ENCODE assay signal across 21 cellular contexts in genomic region chr2:11075221-11075620, GRCh38.
DNase-seq lines count a peak whose midpoint lies in the region; ATAC-seq and TF ChIP-seq lines count a peak whose summit lies in the region.
"Had no signal": no experiment of that assay in that cellular context is flagged by ENCODE, and none has a peak within 500 bp of the region (broad histone marks: within the 10 kb centered on the region; RNA-seq: fewer than 3 reads in every experiment).

No MANE protein-coding gene starts in this region.

- WGBS in H9 (ENCODE audit: extremely low coverage, insufficient read length, low lambda C conversion rate) = no CpG with 5 or more reads among the region's 5 CpGs
- WGBS in IMR-90 (ENCODE audit: extremely low coverage in 2 of 2, insufficient read length in 1 of 2), 2 experiments = 83% methylated on average over 3 of the region's 5 CpGs; no CpG with 5 or more reads in 1 of the 2 experiments
- WGBS in esophagus muscularis mucosa = 92% methylated on average over 5 of the region's 5 CpGs
- WGBS in stomach, 5 donors = 86 to 92% (median 90%) methylated on average over 5 of the region's 5 CpGs

- no peak overlapping the region for H2AFZ ChIP-seq in H9 (ENCODE audit: low read length)
- peak overlapping the region; percentile 2 for H2AFZ ChIP-seq in IMR-90 (replicated peaks; ENCODE audit: low read length, poor library complexity)
- H2AFZ ChIP-seq in neural progenitor cell (replicated peaks) = no peak overlapping the region
- H2AFZ ChIP-seq: GM23248 had no signal

- H3K9me3 Mint-ChIP-seq in H9 = peaks cover 2 to 7% of the 10 kb centered on the region in 2 experiments; a peak in 3 of 5 replicates
- H3K9me3 Mint-ChIP-seq in neural progenitor cell = peaks cover 2% of the 10 kb centered on the region
- H3K9me3 Mint-ChIP-seq: HFFc6 had no signal

- 0 out of 2 replicates have a peak, but pooled peaks cover 3% of the 10 kb centered on the region for H3K4me1 ChIP-seq in H9 (ENCODE audit: insufficient read depth, low read length)
- H3K4me1 ChIP-seq in IMR-90 (ENCODE audit: control insufficient read depth, insufficient read depth, low read length) = peaks cover 12% of the 10 kb centered on the region
- no peaks in the 10 kb centered on the region for H3K4me1 ChIP-seq in esophagus muscularis mucosa
- no peaks in the 10 kb centered on the region for H3K4me1 ChIP-seq in neural progenitor cell
- H3K4me1 ChIP-seq in stomach = peaks cover 0 to 12% (median 0%) of the 10 kb centered on the region in 4 donors

- no peak overlapping the region for H3K27ac Mint-ChIP-seq in H9
- H3K27ac Mint-ChIP-seq in neural progenitor cell = peak overlapping the region; percentile 58
- H3K27ac Mint-ChIP-seq: HFFc6 had no signal

- H4K5ac ChIP-seq in H9 (ENCODE audit: insufficient read length, low read depth, low read length) (no peak overlapping the region), IMR-90 (ENCODE audit: low read depth, low read length) (peak overlapping the region; percentile 12; the same call in 1 of the 2 replicates)

- H3K23ac ChIP-seq in H9 (ENCODE audit: insufficient read length, low read depth, low read length) = no peak overlapping the region
- no peak overlapping the region for H3K23ac ChIP-seq in IMR-90 (ENCODE audit: low read depth, low read length)

- H2AK9ac ChIP-seq in IMR-90 (replicated peaks; ENCODE audit: low read depth, low read length, poor library complexity) = no peak overlapping the region

- H3K14ac ChIP-seq in H9 (ENCODE audit: insufficient read depth, low read length) (peak overlapping the region; percentile 68; the same call in 1 of the 2 replicates), IMR-90 (replicated peaks; ENCODE audit: low read depth, low read length) (peak overlapping the region; percentile 62; the same call in 1 of the 2 replicates)

- H3K4me3 ChIP-seq in IMR-90 (ENCODE audit: insufficient read depth, low read depth, low read length) (no peak overlapping the region), esophagus muscularis mucosa (no peak overlapping the region), neural progenitor cell (no peak overlapping the region), stomach (no peak overlapping the region)
- H3K4me3 ChIP-seq: GM12878, GM23248 had no signal

- H3K4me2 ChIP-seq in H9 (ENCODE audit: insufficient read depth, insufficient read length, low read length) (no peak overlapping the region), IMR-90 (ENCODE audit: low read depth, low read length) (no peak overlapping the region), neural progenitor cell (no peak overlapping the region)

- no peaks in the 10 kb centered on the region for H4K20me1 ChIP-seq in H9 (ENCODE audit: control insufficient read depth, insufficient read depth, insufficient read length)
- H4K20me1 ChIP-seq in IMR-90 (ENCODE audit: insufficient read depth, low read length) = no peaks in the 10 kb centered on the region
- no peaks in the 10 kb centered on the region for H4K20me1 ChIP-seq in neural progenitor cell (ENCODE audit: low read depth)

- H2AK5ac ChIP-seq in H9 (ENCODE audit: insufficient read length, low read length) (no peak overlapping the region), IMR-90 (ENCODE audit: low read depth, low read length) (peak overlapping the region; percentile 82; the same call in 1 of the 2 replicates)

- H3K36me3 Mint-ChIP-seq in H9 (ENCODE audit: insufficient read depth in 1 of 3, low read depth in 3 of 3) (no peaks in the 10 kb centered on the region), neural progenitor cell (no peaks in the 10 kb centered on the region)
- H3K36me3 Mint-ChIP-seq: CD4-positive, CD25-positive, alpha-beta regulatory T cell; CD8-positive, alpha-beta memory T cell had no signal

- no peak overlapping the region for H4K8ac ChIP-seq in H9 (replicated peaks; ENCODE audit: insufficient read length, low read depth, low read length)
- peak overlapping the region; percentile 33 to 36; a peak in 2 of 4 replicates for H4K8ac ChIP-seq in IMR-90 (ENCODE audit: low read depth in 2 of 2, low read length in 2 of 2)

- in situ Hi-C loops in IMR-90 (cut with MboI; ENCODE audit: low sequenced_read_pairs) = no loop called here

- CTCF ChIA-PET in IMR-90 (lab: Yijun Ruan, JAX) = interaction anchor here (0.6 kb wide), 1 partner anchor 101 kb away, joined by 5 read pairs; no protein-coding TSS in a partner anchor

- H3K27me3 Mint-ChIP-seq in H9 (ENCODE audit: low read depth) = no peaks in the 10 kb centered on the region; the same call in 1 of the 2 replicates
- H3K27me3 Mint-ChIP-seq in neural progenitor cell (ENCODE audit: insufficient read depth, low read depth) = peaks cover 7% of the 10 kb centered on the region

- no peak for TF ChIP-seq CTCF in H9 (conservative IDR thresholded peaks at IDR 0.05)
- TF ChIP-seq CTCF in IMR-90 (conservative IDR thresholded peaks at IDR 0.05; ENCODE audit: low read depth, low read length) = no peak
- TF ChIP-seq CTCF in esophagus muscularis mucosa (IDR thresholded peaks at IDR 0.05) = no peak
- TF ChIP-seq CTCF in neural progenitor cell (IDR thresholded peaks at IDR 0.05) = no peak
- no peak for TF ChIP-seq CTCF in stomach (IDR thresholded peaks at IDR 0.05)

- no TSS peak for BruUV-seq in IMR-90 (replicated peaks; lab: Mats Ljungman, UMichigan)

- H2BK120ac ChIP-seq in H9 (ENCODE audit: low read depth, low read length, poor library complexity, severe bottlenecking) (no peak overlapping the region), IMR-90 (ENCODE audit: low read depth, low read length) (peak overlapping the region; percentile 98)

- TF ChIP-seq EP300 in esophagus muscularis mucosa (IDR thresholded peaks at IDR 0.05) (no peak), stomach (IDR thresholded peaks at IDR 0.05) (no peak)

- H2BK20ac ChIP-seq in H9 (ENCODE audit: low read depth, low read length, poor library complexity, severe bottlenecking) (no peak overlapping the region), IMR-90 (ENCODE audit: low read depth, low read length) (peak overlapping the region; percentile 93)

- intact Hi-C loops in IMR-90 (cut with micrococcal nuclease) (no loop called here), esophagus muscularis mucosa (cut with DNase I) (no loop called here), stomach (cut with DNase I; ENCODE audit: low total_unique reads) (no loop called here)

- H3K9me1 ChIP-seq in IMR-90 (ENCODE audit: insufficient read depth, low read length) = peaks cover 18% of the 10 kb centered on the region

- H3K79me2 ChIP-seq in H9 (ENCODE audit: insufficient read depth, low read length) (no peaks in the 10 kb centered on the region), neural progenitor cell (ENCODE audit: low read depth) (no peaks in the 10 kb centered on the region)

- H3K4me1 Mint-ChIP-seq in H9 (peaks cover 26 to 28% of the 10 kb centered on the region in 2 experiments), neural progenitor cell (peaks cover 22% of the 10 kb centered on the region)

- TF ChIP-seq POLR2A in IMR-90 (IDR thresholded peaks at IDR 0.05; ENCODE audit: low read depth, low read length) (no peak), esophagus muscularis mucosa (IDR thresholded peaks at IDR 0.05; ENCODE audit: low read depth) (no peak), stomach (IDR thresholded peaks at IDR 0.05) (no peak)

- no peak for DNase-seq in H9
- no peak for DNase-seq in IMR-90
- peak; percentile 39 for DNase-seq in esophagus muscularis mucosa (ENCODE audit: extremely low spot score)
- no peak for DNase-seq in neural progenitor cell (ENCODE audit: low spot score)
- no peak for DNase-seq in stomach
- DNase-seq in NCI-H446 (lab: John Stamatoyannopoulos, UW) = no peak
- DNase-seq: ACHN; BE2C; C1 segment of cervical spinal cord; CD4-positive, CD25-positive, alpha-beta regulatory T cell; CD8-positive, alpha-beta memory T cell; COR-L47; DMS 273 treated with DMSO at 0.1 percent for 48 hours; DMS53; DND-41; EL; GM23248; HFFc6 had no signal

- H3F3A ChIP-seq in neural progenitor cell (ENCODE audit: low read depth) = peaks cover 10% of the 10 kb centered on the region

- H3K18ac ChIP-seq in H9 (ENCODE audit: insufficient read length, low read depth, low read length) (no peak overlapping the region), IMR-90 (ENCODE audit: low read depth, low read length) (no peak overlapping the region; the same call in 1 of the 2 replicates)

- H3K4me3 Mint-ChIP-seq in H9 (no peak overlapping the region), neural progenitor cell (no peak overlapping the region)
- H3K4me3 Mint-ChIP-seq: CD4-positive, CD25-positive, alpha-beta regulatory T cell; CD8-positive, alpha-beta memory T cell; HFFc6 had no signal

- POLR2A ChIA-PET in IMR-90 (lab: Charles Lee; ENCODE audit: unreplicated experiment) = no interaction called here

- no peak for TF ChIP-seq RAD21 in IMR-90 (IDR thresholded peaks at IDR 0.05; ENCODE audit: low read length)

- H3K36me3 ChIP-seq in IMR-90 (ENCODE audit: control insufficient read depth, insufficient read depth, low read length) (no peaks in the 10 kb centered on the region), esophagus muscularis mucosa (no peaks in the 10 kb centered on the region), neural progenitor cell (no peaks in the 10 kb centered on the region), stomach (no peaks in the 10 kb centered on the region)
- H3K36me3 ChIP-seq: BE2C had no signal

- dilution Hi-C loops in IMR-90 (cut with HindIII; ENCODE audit: low sequenced_read_pairs, unreplicated experiment) = no loop called here

- H3K9me3 ChIP-seq in H9 (ENCODE audit: control insufficient read depth, low read depth, low read length) = no peaks in the 10 kb centered on the region
- H3K9me3 ChIP-seq in IMR-90 (ENCODE audit: control insufficient read depth, insufficient read depth, low read length) = no peaks in the 10 kb centered on the region
- no peaks in the 10 kb centered on the region for H3K9me3 ChIP-seq in esophagus muscularis mucosa
- no peaks in the 10 kb centered on the region for H3K9me3 ChIP-seq in neural progenitor cell (ENCODE audit: low read depth)
- no peaks in the 10 kb centered on the region for H3K9me3 ChIP-seq in stomach
- H3K9me3 ChIP-seq: BE2C had no signal

- H3K4ac ChIP-seq in H9 (ENCODE audit: low read depth, low read length) (no peak overlapping the region), IMR-90 (ENCODE audit: low read depth, low read length) (peak overlapping the region; percentile 74)

- H3K56ac ChIP-seq in H9 (ENCODE audit: insufficient read length, low read depth, low read length) (no peak overlapping the region), IMR-90 (ENCODE audit: extremely low read depth, insufficient read depth, low read length) (no peak overlapping the region)

- H3K27ac ChIP-seq in H9 (ENCODE audit: insufficient read length, low read depth, low read length) = no peak overlapping the region
- no peak overlapping the region for H3K27ac ChIP-seq in IMR-90 (ENCODE audit: insufficient read depth, low read length)
- no peak overlapping the region for H3K27ac ChIP-seq in esophagus muscularis mucosa (replicated peaks in 1 of 4)
- H3K27ac ChIP-seq in neural progenitor cell = no peak overlapping the region
- H3K27ac ChIP-seq in stomach = no peak overlapping the region
- H3K27ac ChIP-seq: GM23248 had no signal

- ATAC-seq in IMR-90 (ENCODE audit: low read depth) (no peak), HG02938 (IDR thresholded peaks at IDR 0.05; ENCODE audit: unreplicated experiment) (no peak)
- ATAC-seq: GM12878, HCT116 had no signal

- H2BK5ac ChIP-seq in H9 (ENCODE audit: insufficient read length, low read length) = no peak overlapping the region
- H2BK5ac ChIP-seq in IMR-90 (ENCODE audit: low read depth, low read length, poor library complexity, severe bottlenecking) = peak overlapping the region; percentile 18

- H3K9ac ChIP-seq in H9 (ENCODE audit: extremely low read depth, insufficient read length, low read length) (no peak overlapping the region), IMR-90 (ENCODE audit: low read depth, low read length) (no peak overlapping the region), neural progenitor cell (no peak overlapping the region)
- H3K9ac ChIP-seq: GM23248 had no signal

- no peak overlapping the region for H3T11ph ChIP-seq in H9 (ENCODE audit: low read length)

- no peak overlapping the region for H2BK15ac ChIP-seq in H9 (ENCODE audit: low read depth, low read length)
- peak overlapping the region; percentile 30 for H2BK15ac ChIP-seq in IMR-90 (ENCODE audit: low read depth, low read length)

- no peak overlapping the region for H2BK12ac ChIP-seq in H9 (ENCODE audit: insufficient read length, low read depth, low read length)

- H4K91ac ChIP-seq in H9 (ENCODE audit: insufficient read length, low read depth, low read length) (no peak overlapping the region), IMR-90 (ENCODE audit: insufficient read depth, low read depth, low read length) (peak overlapping the region; percentile 97)

- H3K27me3 ChIP-seq in H9 (ENCODE audit: insufficient read depth, low read length) = no peaks in the 10 kb centered on the region
- no peaks in the 10 kb centered on the region for H3K27me3 ChIP-seq in IMR-90 (ENCODE audit: control insufficient read depth, insufficient read depth, low read length)
- H3K27me3 ChIP-seq in esophagus muscularis mucosa = peaks cover 0 to 40% (median 0%) of the 10 kb centered on the region in 4 donors
- H3K27me3 ChIP-seq in neural progenitor cell = peaks cover 5% of the 10 kb centered on the region
- H3K27me3 ChIP-seq in stomach = peaks cover 0 to 11% (median 0%) of the 10 kb centered on the region in 3 donors
- H3K27me3 ChIP-seq: BE2C had no signal

- H3K23me2 ChIP-seq in H9 (ENCODE audit: insufficient read length, low read depth, low read length, poor library complexity, severe bottlenecking) = no peaks in the 10 kb centered on the region

- H3K79me1 ChIP-seq in H9 (ENCODE audit: insufficient read depth, low read depth, low read length, poor library complexity, severe bottlenecking) (no peaks in the 10 kb centered on the region), IMR-90 (ENCODE audit: low read depth in 1 of 2, low read length in 2 of 2) (no peaks in the 10 kb centered on the region)
